11 cellular contexts compared by ENCODE assay signal in genomic region chrX:48487362-48487785, GRCh38. TPM values are rescaled to one million over a fixed set of nuclear protein-coding genes. Genes with fewer than 3 reads are reported as not detected.
DNase-seq lines count a peak whose midpoint lies in the region; ATAC-seq and TF ChIP-seq lines count a peak whose summit lies in the region.
"Had no signal": no experiment of that assay in that cellular context is flagged by ENCODE, and none has a peak within 500 bp of the region (broad histone marks: within the 10 kb centered on the region; RNA-seq: fewer than 3 reads in every experiment).

No MANE protein-coding gene starts in this region.

- no peak overlapping the region for H2BK5ac ChIP-seq in neuronal stem cell (ENCODE audit: low read length)

- no peaks in the 10 kb centered on the region for H3K79me1 ChIP-seq in neuronal stem cell (ENCODE audit: low read depth, low read length)

- peaks cover 24% of the 10 kb centered on the region for H3K36me3 Mint-ChIP-seq in effector memory CD8-positive, alpha-beta T cell (ENCODE audit: insufficient read depth)

- peaks cover 5 to 32% of the 10 kb centered on the region in 2 donors for H3K36me3 ChIP-seq in neuronal stem cell (replicated peaks in 1 of 2; ENCODE audit: control insufficient read depth in 2 of 2, insufficient read depth in 2 of 2, low read length in 2 of 2)

- peak; percentile 35 for DNase-seq in CD1c-positive myeloid dendritic cell (ENCODE audit: extremely low spot score)
- peak; percentile 89 for DNase-seq in NCI-H226
- peak; percentile 96 for DNase-seq in epithelial cell of esophagus (ENCODE audit: low read depth)
- DNase-seq in neuronal stem cell (ENCODE audit: low spot score): no peak
- DNase-seq in NCI-H2171 treated with DMSO at 0.1 percent for 48 hours (lab: John Stamatoyannopoulos, UW): no peak
- no peak for DNase-seq in activated CD8-positive, alpha-beta memory T cell treated with anti-CD3 and anti-CD28 coated beads for 24 hours
- no peak for DNase-seq in effector memory CD8-positive, alpha-beta T cell
- DNase-seq: left colon had no signal

- no peak overlapping the region for H3K4ac ChIP-seq in neuronal stem cell (ENCODE audit: low read length)

- H3K4me1 ChIP-seq in neuronal stem cell (ENCODE audit: control insufficient read depth in 2 of 2, insufficient read depth in 1 of 2, low read depth in 1 of 2, low read length in 2 of 2): no peaks in the 10 kb centered on the region

- no peak overlapping the region for H3K9ac ChIP-seq in neuronal stem cell (ENCODE audit: low read depth, low read length, poor library complexity)

- no peak overlapping the region for H4K91ac ChIP-seq in neuronal stem cell (ENCODE audit: low read depth, low read length, poor library complexity)

- H3K4me3 ChIP-seq in epithelial cell of esophagus (ENCODE audit: low read length) (no peak overlapping the region), neuronal stem cell (ENCODE audit: low read length in 2 of 2) (no peak overlapping the region)
- H3K4me3 ChIP-seq: dorsolateral prefrontal cortex had no signal

- no peaks in the 10 kb centered on the region for H3K4me1 Mint-ChIP-seq in effector memory CD8-positive, alpha-beta T cell (ENCODE audit: low read depth in 2 of 2)

- H3K27ac Mint-ChIP-seq in effector memory CD8-positive, alpha-beta T cell: no peak overlapping the region
- H3K27ac Mint-ChIP-seq: stimulated activated naive CD8-positive, alpha-beta T cell treated with anti-CD3 and anti-CD28 coated beads, Interleukin-15, Interleukin-2, amounts not matched to agents 100 ng/mL and 50 ng/mL, for 24 hours had no signal

- no peak overlapping the region for H2AFZ ChIP-seq in neuronal stem cell (ENCODE audit: low read length)

- H3K23ac ChIP-seq in neuronal stem cell (ENCODE audit: low read depth, low read length, poor library complexity): peak overlapping the region; percentile 80

- no peak overlapping the region for H3K4me3 Mint-ChIP-seq in effector memory CD8-positive, alpha-beta T cell
- H3K4me3 Mint-ChIP-seq: stimulated activated naive CD8-positive, alpha-beta T cell treated with anti-CD3 and anti-CD28 coated beads, Interleukin-15, Interleukin-2, amounts not matched to agents 100 ng/mL and 50 ng/mL, for 24 hours had no signal

- no peaks in the 10 kb centered on the region for H3K27me3 Mint-ChIP-seq in effector memory CD8-positive, alpha-beta T cell
- H3K27me3 Mint-ChIP-seq: stimulated activated naive CD8-positive, alpha-beta T cell treated with anti-CD3 and anti-CD28 coated beads, Interleukin-15, Interleukin-2, amounts not matched to agents 100 ng/mL and 50 ng/mL, for 24 hours had no signal

- no peak overlapping the region for H3K18ac ChIP-seq in neuronal stem cell (ENCODE audit: low read length)

- H2BK120ac ChIP-seq in neuronal stem cell (ENCODE audit: low read depth, low read length): no peak overlapping the region

- no peaks in the 10 kb centered on the region for H3K9me3 ChIP-seq in neuronal stem cell (replicated peaks in 1 of 2; ENCODE audit: control insufficient read depth in 2 of 2, insufficient read depth in 1 of 2, low read depth in 1 of 2, low read length in 2 of 2)

- no peak overlapping the region for H4K8ac ChIP-seq in neuronal stem cell (ENCODE audit: low read depth, low read length)

- H2AK5ac ChIP-seq in neuronal stem cell (ENCODE audit: low read depth, low read length): no peak overlapping the region

- WGBS in neuronal stem cell (ENCODE audit: extremely low coverage in 2 of 2, insufficient read length in 2 of 2, insufficient replicate concordance in 1 of 2), 2 donors: no CpG with 5 or more reads among the region's 10 CpGs

- no peak overlapping the region for H2BK12ac ChIP-seq in neuronal stem cell (ENCODE audit: low read length)

- H3K27me3 ChIP-seq in neuronal stem cell (ENCODE audit: control insufficient read depth in 3 of 3, insufficient read depth in 3 of 3, low read depth in 1 of 3, low read length in 3 of 3): no peaks in the 10 kb centered on the region

- TF ChIP-seq CTCF in epithelial cell of esophagus (IDR thresholded peaks at IDR 0.05; ENCODE audit: insufficient read depth, low read depth, low read length, missing control alignments): no peak

- H3K4me2 ChIP-seq in neuronal stem cell (ENCODE audit: insufficient read depth, low read length, poor library complexity, severe bottlenecking): no peak overlapping the region

- no peaks in the 10 kb centered on the region for H3K9me3 Mint-ChIP-seq in effector memory CD8-positive, alpha-beta T cell
- H3K9me3 Mint-ChIP-seq: stimulated activated naive CD8-positive, alpha-beta T cell treated with anti-CD3 and anti-CD28 coated beads, Interleukin-15, Interleukin-2, amounts not matched to agents 100 ng/mL and 50 ng/mL, for 24 hours had no signal

- H3K14ac ChIP-seq in neuronal stem cell (ENCODE audit: low read length): no peak overlapping the region

- no peak for ATAC-seq in HG02970 (IDR thresholded peaks at IDR 0.05; ENCODE audit: low FRiP score, unreplicated experiment)
- ATAC-seq in effector memory CD8-positive, alpha-beta T cell (replicated peaks): no peak

- no peak overlapping the region for H3K27ac ChIP-seq in neuronal stem cell (replicated peaks; ENCODE audit: low read length)
- H3K27ac ChIP-seq: dorsolateral prefrontal cortex had no signal

- no peak overlapping the region for H2BK15ac ChIP-seq in neuronal stem cell (ENCODE audit: low read length)

RNA-seq across cellular contexts. Expression of gene FTSJ1, which starts 11.4 kb away (rescaled TPM):
- 30.5 TPM for polyA plus RNA-seq in neuronal stem cell (2013, experiment 1 of 2)
- polyA plus RNA-seq in neuronal stem cell (2013, experiment 2 of 2): 30.8 TPM

RNA-seq across cellular contexts. Expression of gene SLC38A5, which starts 17.3 kb away (rescaled TPM):
- 3.7 TPM for polyA plus RNA-seq in neuronal stem cell (2013, experiment 1 of 2)
- polyA plus RNA-seq in neuronal stem cell (2013, experiment 2 of 2): 4.0 TPM

RNA-seq across cellular contexts. Expression of gene PORCN, which starts 21.4 kb away (rescaled TPM):
- polyA plus RNA-seq in neuronal stem cell (2013, experiment 1 of 2): 12.1 TPM
- polyA plus RNA-seq in neuronal stem cell (2013, experiment 2 of 2): 11.9 TPM

RNA-seq across cellular contexts. Expression of gene EBP, which starts 34.2 kb away (rescaled TPM):
- polyA plus RNA-seq in neuronal stem cell (2013, experiment 1 of 2): 106 TPM
- polyA plus RNA-seq in neuronal stem cell (2013, experiment 2 of 2): 101 TPM

RNA-seq across cellular contexts. Expression of gene TBC1D25, which starts 52.1 kb away (rescaled TPM):
- polyA plus RNA-seq in neuronal stem cell (2013, experiment 1 of 2): 5.8 TPM
- 5.4 TPM for polyA plus RNA-seq in neuronal stem cell (2013, experiment 2 of 2)

Comparison
In these comparisons a context has a peak if more than half of its experiments do, and no peak if none do; other contexts are left out.
1. DNase-seq: peak in CD1c-positive myeloid dendritic cell (single experiment), NCI-H226 (single experiment) and epithelial cell of esophagus (single experiment); none in neuronal stem cell (single experiment), NCI-H2171 treated with DMSO at 0.1 percent for 48 hours (single experiment), activated CD8-positive, alpha-beta memory T cell treated with anti-CD3 and anti-CD28 coated beads for 24 hours (single experiment) and effector memory CD8-positive, alpha-beta T cell (0 of 3).